Comparison of ENCODE assay signal across 10 cellular contexts in genomic region chr7:149238051-149238450, GRCh38. TPM values are rescaled to one million over a fixed set of nuclear protein-coding genes. Genes with fewer than 3 reads are reported as not detected.
DNase-seq lines count a peak whose midpoint lies in the region; ATAC-seq, FAIRE-seq and TF ChIP-seq lines count a peak whose summit lies in the region.
"Had no signal": no experiment of that assay in that cellular context is flagged by ENCODE, and none has a peak within 500 bp of the region (broad histone marks: within the 10 kb centered on the region; RNA-seq: fewer than 3 reads in every experiment).

No MANE protein-coding gene starts in this region.

- TF ChIP-seq POLR2A in GM12892 (IDR thresholded peaks at IDR 0.05; ENCODE audit: low read depth, low read length): no peak

- H3K36me3 Mint-ChIP-seq in activated naive CD4-positive, alpha-beta T cell treated with anti-CD3 and anti-CD28 coated beads, Interleukin-2, amount 50 U/mL, for 72 hours: peaks cover 11 to 22% of the 10 kb centered on the region in 2 donors
- peaks cover 4 to 9% (median 5%) of the 10 kb centered on the region in 5 donors for H3K36me3 Mint-ChIP-seq in naive thymus-derived CD4-positive, alpha-beta T cell

- H3K4me3 ChIP-seq in naive thymus-derived CD4-positive, alpha-beta T cell (ENCODE audit: low read length): no peak overlapping the region

- peaks cover 3 to 5% of the 10 kb centered on the region in 2 donors for H3K9me3 Mint-ChIP-seq in activated naive CD4-positive, alpha-beta T cell treated with anti-CD3 and anti-CD28 coated beads, Interleukin-2, amount 50 U/mL, for 72 hours
- H3K9me3 Mint-ChIP-seq in naive thymus-derived CD4-positive, alpha-beta T cell: peaks cover 0 to 5% (median 0%) of the 10 kb centered on the region in 11 donors

- DNase-seq in SIG-M5 treated with dmso at 0.1 percent for 504 hours (lab: John Stamatoyannopoulos, UW; ENCODE audit: unreplicated experiment) (peak; percentile 53), SIG-M5 (lab: John Stamatoyannopoulos, UW) (no peak), HT1080 (ENCODE audit: low read depth) (peak; percentile 37), GM12892 (ENCODE audit: insufficient read length) (no peak), NCI-H446 (lab: John Stamatoyannopoulos, UW) (no peak)
- no peak for DNase-seq in activated naive CD4-positive, alpha-beta T cell treated with anti-CD3 and anti-CD28 coated beads, Interleukin-2, amount 50 U/mL, for 72 hours (ENCODE audit: low spot score in 2 of 2)
- DNase-seq in naive thymus-derived CD4-positive, alpha-beta T cell: no peak
- DNase-seq: NCI-H1417, SW 1271 had no signal

- H3K27me3 Mint-ChIP-seq in naive thymus-derived CD4-positive, alpha-beta T cell: peaks cover 0 to 12% (median 5%) of the 10 kb centered on the region in 5 donors

- H3K36me3 ChIP-seq in naive thymus-derived CD4-positive, alpha-beta T cell (ENCODE audit: control insufficient read depth in 2 of 3, insufficient read depth in 3 of 3, low read length in 3 of 3): peaks cover 0 to 6% (median 0%) of the 10 kb centered on the region in 3 experiments

- no peak for FAIRE-seq in GM12892 (lab: Jason Lieb, UNC)

- CTCF ChIA-PET in naive thymus-derived CD4-positive, alpha-beta T cell (lab: Charles Lee): no interaction called here

- POLR2A ChIA-PET in naive thymus-derived CD4-positive, alpha-beta T cell (lab: Charles Lee): no interaction called here

- H3K4me1 ChIP-seq in naive thymus-derived CD4-positive, alpha-beta T cell (ENCODE audit: control insufficient read depth in 2 of 2, insufficient read depth in 2 of 2, low read length in 2 of 2): peaks cover 14 to 16% of the 10 kb centered on the region in 2 donors

- H3K4me1 Mint-ChIP-seq in naive thymus-derived CD4-positive, alpha-beta T cell: peaks cover 21 to 39% (median 30%) of the 10 kb centered on the region in 7 donors

- peak overlapping the region; percentile 3 to 93 (median 61) for H3K4me3 Mint-ChIP-seq in naive thymus-derived CD4-positive, alpha-beta T cell

- H3K27ac Mint-ChIP-seq in activated naive CD4-positive, alpha-beta T cell treated with anti-CD3 and anti-CD28 coated beads, Interleukin-2, amount 50 U/mL, for 72 hours: peak overlapping the region; percentile 9 to 89
- peak overlapping the region in 4 of 9 donors; percentile 32 to 70 (median 54) for H3K27ac Mint-ChIP-seq in naive thymus-derived CD4-positive, alpha-beta T cell

- H3K9me3 ChIP-seq in naive thymus-derived CD4-positive, alpha-beta T cell (ENCODE audit: control insufficient read depth in 2 of 3, low read length in 3 of 3): no peaks in the 10 kb centered on the region

- intact Hi-C loops in naive thymus-derived CD4-positive, alpha-beta T cell (cut with micrococcal nuclease): loop anchor here in 1 of 2 donors (2.0 to 5.0 kb wide), 2 partner anchors 41 to 185 kb away; partner anchors contain the start of gene ZNF282

- no peaks in the 10 kb centered on the region for H3K27me3 ChIP-seq in naive thymus-derived CD4-positive, alpha-beta T cell (ENCODE audit: control insufficient read depth in 2 of 2, insufficient read depth in 2 of 2, low read length in 2 of 2)

- ATAC-seq in activated naive CD4-positive, alpha-beta T cell treated with anti-CD3 and anti-CD28 coated beads, Interleukin-2, amount 50 U/mL, for 72 hours: no peak
- no peak for ATAC-seq in naive thymus-derived CD4-positive, alpha-beta T cell
- ATAC-seq in GM21367 (IDR thresholded peaks at IDR 0.05; ENCODE audit: unreplicated experiment): no peak

- H3K27ac ChIP-seq in naive thymus-derived CD4-positive, alpha-beta T cell (ENCODE audit: low read depth, low read length): no peak overlapping the region

RNA-seq across cellular contexts. Expression of gene ZNF212, which starts 1.4 kb away (rescaled TPM):
- 5.9 and 8.7 TPM in 2 replicates for total RNA-seq in HT1080 (2014; rRNA removed; shearing (Covaris generic))
- polyA plus RNA-seq in HT1080 (2015; cell fraction: cytosol; rRNA removed): 6.9 and 7.4 TPM in 2 replicates
- polyA plus RNA-seq in HT1080 (2015; cell fraction: nucleus; rRNA removed): 20.7 and 21.2 TPM in 2 replicates
- total RNA-seq in activated naive CD4-positive, alpha-beta T cell treated with anti-CD3 and anti-CD28 coated beads, Interleukin-2, amount 50 U/mL, for 72 hours: 10 to 100 TPM; 12.1 to 13.3 TPM
- total RNA-seq in naive thymus-derived CD4-positive, alpha-beta T cell: 10 to 100 TPM; 10.4 to 20.6 (median 13.3) TPM
- 10 to 100 TPM in 1 of 2 donors, 1 to 10 TPM in 1; 5.9 to 11.4 TPM for polyA plus RNA-seq in naive thymus-derived CD4-positive, alpha-beta T cell
- polyA plus RNA-seq in GM12892 (2012; ENCODE audit: missing spikeins): 3.8 TPM

RNA-seq across cellular contexts. Expression of gene ZNF783, which starts 23.9 kb away (rescaled TPM):
- total RNA-seq in HT1080 (2014; rRNA removed; shearing (Covaris generic)): 5.2 and 6.9 TPM in 2 replicates
- polyA plus RNA-seq in HT1080 (2015; cell fraction: cytosol; rRNA removed): 3.4 and 3.5 TPM in 2 replicates
- polyA plus RNA-seq in HT1080 (2015; cell fraction: nucleus; rRNA removed): 46.2 and 50.9 TPM in 2 replicates
- 10 to 100 TPM in 1 of 2 donors, 1 to 10 TPM in 1; 7.6 to 18.2 TPM for total RNA-seq in activated naive CD4-positive, alpha-beta T cell treated with anti-CD3 and anti-CD28 coated beads, Interleukin-2, amount 50 U/mL, for 72 hours
- 10 to 100 TPM; 23.3 to 49.2 (median 36.0) TPM for total RNA-seq in naive thymus-derived CD4-positive, alpha-beta T cell
- 1 to 10 TPM; 6.2 to 9.7 TPM for polyA plus RNA-seq in naive thymus-derived CD4-positive, alpha-beta T cell
- polyA plus RNA-seq in GM12892 (2012; ENCODE audit: missing spikeins): 6.6 TPM

RNA-seq across cellular contexts. Expression of gene ZNF282, which starts 42.7 kb away (rescaled TPM):
- total RNA-seq in HT1080 (2014; rRNA removed; shearing (Covaris generic)): 27.0 and 30.4 TPM in 2 replicates
- polyA plus RNA-seq in HT1080 (2015; cell fraction: cytosol; rRNA removed): 20.0 and 21.2 TPM in 2 replicates
- polyA plus RNA-seq in HT1080 (2015; cell fraction: nucleus; rRNA removed): 35.8 and 39.3 TPM in 2 replicates
- 10 to 100 TPM; 23.5 to 35.6 TPM for total RNA-seq in activated naive CD4-positive, alpha-beta T cell treated with anti-CD3 and anti-CD28 coated beads, Interleukin-2, amount 50 U/mL, for 72 hours
- total RNA-seq in naive thymus-derived CD4-positive, alpha-beta T cell: 10 to 100 TPM; 12.1 to 36.7 (median 15.1) TPM
- polyA plus RNA-seq in naive thymus-derived CD4-positive, alpha-beta T cell: 1 to 10 TPM in 1 of 2 donors, under 1 TPM in 1; 0.83 to 1.1 TPM
- 5.3 TPM for polyA plus RNA-seq in GM12892 (2012; ENCODE audit: missing spikeins)

Comparison
In these comparisons a context has a peak if more than half of its experiments do, and no peak if none do; other contexts are left out.
1. DNase-seq: peak in SIG-M5 treated with dmso at 0.1 percent for 504 hours (single experiment) and HT1080 (single experiment); none in SIG-M5 (single experiment), activated naive CD4-positive, alpha-beta T cell treated with anti-CD3 and anti-CD28 coated beads, Interleukin-2, amount 50 U/mL, for 72 hours (0 of 2), naive thymus-derived CD4-positive, alpha-beta T cell (0 of 9), GM12892 (single experiment) and NCI-H446 (0 of 2).